15 cellular contexts compared by ENCODE assay signal in the genomic region with DNA sequence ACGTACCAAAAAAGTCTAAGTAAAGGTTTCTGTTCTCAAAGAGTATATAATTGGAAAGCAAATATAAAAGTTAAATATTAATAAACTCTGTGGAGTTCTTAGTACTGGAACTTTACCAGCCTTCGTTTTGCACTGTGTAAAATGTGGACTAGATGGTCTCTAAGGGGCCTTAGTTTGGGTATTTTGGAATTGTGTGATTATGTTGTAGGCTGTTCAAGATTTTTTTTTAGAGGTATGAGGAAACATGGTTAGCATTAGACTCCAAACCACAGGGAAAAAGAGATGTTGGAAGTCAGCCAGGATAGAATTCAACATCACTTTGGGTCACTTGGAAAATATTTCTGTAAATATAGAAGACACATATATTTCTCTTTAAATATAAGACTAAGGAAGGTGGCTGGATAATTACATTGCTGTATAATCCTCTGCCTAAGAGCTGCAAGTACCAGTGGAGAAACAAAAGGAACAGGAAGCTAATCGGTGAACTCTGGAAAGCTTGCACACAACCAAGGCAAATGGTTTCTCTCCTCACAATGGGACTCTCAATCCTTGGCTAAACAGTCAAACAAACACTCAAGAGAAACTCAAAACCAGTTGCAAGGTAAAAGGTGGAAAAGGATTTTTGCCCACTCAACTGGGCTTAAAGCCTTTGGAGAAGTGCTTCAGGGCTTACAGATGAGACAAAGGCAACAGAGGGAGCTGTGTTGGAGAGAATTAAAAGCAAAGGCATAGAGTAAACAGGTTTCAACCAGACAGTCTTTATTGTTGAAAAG.
DNase-seq lines count a peak whose midpoint lies in the region; TF ChIP-seq lines count a peak whose summit lies in the region.
"Had no signal": no experiment of that assay in that cellular context is flagged by ENCODE, and none has a peak within 500 bp of the region (broad histone marks: within the 10 kb centered on the region; RNA-seq: fewer than 3 reads in every experiment).

No MANE protein-coding gene starts in this region.

- H3K9me3 Mint-ChIP-seq in endodermal cell (no peaks in the 10 kb centered on the region), osteocyte (ENCODE audit: unreplicated experiment) (peaks cover 6% of the 10 kb centered on the region)

- H3K9me2 ChIP-seq in GM23248 (ENCODE audit: insufficient read depth) = no peaks in the 10 kb centered on the region

- H3K4me3 ChIP-seq in GM23248 (no peak overlapping the region), endodermal cell (ENCODE audit: low read length) (no peak overlapping the region)
- H3K4me3 ChIP-seq: BLaER1 treated with 17β-estradiol and CSF1 and Interleukin-3, amounts not matched to agents 10 nM and 100 nM; Peyer's patch had no signal

- H3K36me3 ChIP-seq in GM23248 (ENCODE audit: low read depth) = no peaks in the 10 kb centered on the region
- H3K36me3 ChIP-seq in endodermal cell (ENCODE audit: control insufficient read depth, insufficient read depth, low read length) = no peaks in the 10 kb centered on the region
- H3K36me3 ChIP-seq: BLaER1 treated with 17β-estradiol and CSF1 and Interleukin-3, amounts not matched to agents 10 nM and 100 nM; Peyer's patch had no signal

- H3K4me2 ChIP-seq in GM23248 (ENCODE audit: unreplicated experiment) = peak overlapping the region; percentile 9
- H3K4me2 ChIP-seq: BLaER1 treated with 17β-estradiol and CSF1 and Interleukin-3, amounts not matched to agents 10 nM and 100 nM had no signal

- no peak for TF ChIP-seq CTCF in endodermal cell (conservative IDR thresholded peaks at IDR 0.05)
- no peak for TF ChIP-seq CTCF in osteocyte (IDR thresholded peaks at IDR 0.05)

- H3F3A ChIP-seq in GM23248 (ENCODE audit: insufficient read depth) = no peaks in the 10 kb centered on the region

- no peaks in the 10 kb centered on the region for H3K79me2 ChIP-seq in GM23248 (ENCODE audit: insufficient read depth)

- H3K9me3 ChIP-seq in GM23248 (ENCODE audit: low read depth) (no peaks in the 10 kb centered on the region), endodermal cell (ENCODE audit: control insufficient read depth, low read length) (no peaks in the 10 kb centered on the region)
- H3K9me3 ChIP-seq: BLaER1 treated with 17β-estradiol and CSF1 and Interleukin-3, amounts not matched to agents 10 nM and 100 nM; Peyer's patch had no signal

- H3K4me1 ChIP-seq in GM23248 (ENCODE audit: insufficient read depth) = peaks cover 9% of the 10 kb centered on the region
- no peaks in the 10 kb centered on the region for H3K4me1 ChIP-seq in endodermal cell (ENCODE audit: control insufficient read depth, insufficient read depth, low read length)
- H3K4me1 ChIP-seq: BLaER1 treated with 17β-estradiol and CSF1 and Interleukin-3, amounts not matched to agents 10 nM and 100 nM; Peyer's patch had no signal

- H3K9ac ChIP-seq in GM23248 = no peak overlapping the region
- no peak overlapping the region for H3K9ac ChIP-seq in endodermal cell (ENCODE audit: extremely low read depth, low read length, poor library complexity, severe bottlenecking)
- H3K9ac ChIP-seq: BLaER1 treated with 17β-estradiol and CSF1 and Interleukin-3, amounts not matched to agents 10 nM and 100 nM had no signal

- DNase-seq in GM23248 = peak; percentile 59
- peak; percentile 94 for DNase-seq in NCI-H345 treated with DMSO at 0.1 percent for 48 hours (lab: John Stamatoyannopoulos, UW; ENCODE audit: unreplicated experiment)
- DNase-seq in endodermal cell = no peak
- no peak for DNase-seq in osteocyte (ENCODE audit: extremely low spot score, unreplicated experiment)
- no peak for DNase-seq in NCI-H226
- no peak for DNase-seq in HT-29 (ENCODE audit: low spot score)
- DNase-seq in NCI-H1694 (lab: John Stamatoyannopoulos, UW) = no peak
- no peak for DNase-seq in T1000 (lab: John Stamatoyannopoulos, UW)
- DNase-seq: activated CD8-positive, alpha-beta memory T cell treated with anti-CD3 and anti-CD28 coated beads for 24 hours; activated naive CD4-positive, alpha-beta T cell; occipital lobe; Peyer's patch; T-helper 9 cell had no signal

- peaks cover 12% of the 10 kb centered on the region for H3K27me3 Mint-ChIP-seq in endodermal cell (ENCODE audit: insufficient read depth)
- H3K27me3 Mint-ChIP-seq in osteocyte (ENCODE audit: unreplicated experiment) = no peaks in the 10 kb centered on the region
- H3K27me3 Mint-ChIP-seq: dendritic cell treated with granulocyte-macrophage colony-stimulating factor and Interleukin-4, amounts not matched to agents 40 ng/mL and 50 ng/mL, for 4 days had no signal

- H3K4me1 Mint-ChIP-seq in endodermal cell (no peaks in the 10 kb centered on the region), osteocyte (ENCODE audit: unreplicated experiment) (peaks cover 20% of the 10 kb centered on the region)

- WGBS in GM23248 (ENCODE audit: low coverage in 1 of 2, low lambda C conversion rate in 2 of 2, missing lambda C conversion rate in 2 of 2), 2 experiments = 38 to 46% methylated on average over 3 of the region's 3 CpGs
- WGBS in endodermal cell (ENCODE audit: insufficient coverage in 1 of 2, insufficient read length in 1 of 2), 2 experiments = 75 to 79% methylated on average over 1 to 3 of the region's 3 CpGs

- in situ Hi-C loops in GM23248 (cut with MboI) = no loop called here

- H3K27ac Mint-ChIP-seq in endodermal cell = no peak overlapping the region
- peak overlapping the region; percentile 70 for H3K27ac Mint-ChIP-seq in osteocyte (ENCODE audit: unreplicated experiment)
- H3K27ac Mint-ChIP-seq: dendritic cell treated with granulocyte-macrophage colony-stimulating factor and Interleukin-4, amounts not matched to agents 40 ng/mL and 50 ng/mL, for 4 days had no signal

- H3K36me3 Mint-ChIP-seq in endodermal cell (ENCODE audit: low read depth) (no peaks in the 10 kb centered on the region), osteocyte (ENCODE audit: unreplicated experiment) (peaks cover 2% of the 10 kb centered on the region)

- no peaks in the 10 kb centered on the region for H3K27me3 ChIP-seq in GM23248 (replicated peaks; ENCODE audit: insufficient read depth)
- no peaks in the 10 kb centered on the region for H3K27me3 ChIP-seq in endodermal cell (ENCODE audit: control insufficient read depth, insufficient read depth, low read length, poor library complexity, severe bottlenecking)
- H3K27me3 ChIP-seq: BLaER1 treated with 17β-estradiol and CSF1 and Interleukin-3, amounts not matched to agents 10 nM and 100 nM; Peyer's patch had no signal

- H4K20me1 ChIP-seq in GM23248 (ENCODE audit: insufficient read depth) = no peaks in the 10 kb centered on the region
- H4K20me1 ChIP-seq: BLaER1 treated with 17β-estradiol and CSF1 and Interleukin-3, amounts not matched to agents 10 nM and 100 nM had no signal

- H3K4me3 Mint-ChIP-seq in endodermal cell (no peak overlapping the region), osteocyte (ENCODE audit: unreplicated experiment) (no peak overlapping the region)
- H3K4me3 Mint-ChIP-seq: dendritic cell treated with granulocyte-macrophage colony-stimulating factor and Interleukin-4, amounts not matched to agents 40 ng/mL and 50 ng/mL, for 4 days had no signal

- H3K27ac ChIP-seq in GM23248 (no peak overlapping the region), endodermal cell (ENCODE audit: low read depth, low read length) (peak overlapping the region; percentile 24)
- H3K27ac ChIP-seq: BLaER1 treated with 17β-estradiol and CSF1 and Interleukin-3, amounts not matched to agents 10 nM and 100 nM; Peyer's patch had no signal

- H2AFZ ChIP-seq in GM23248 = 0 out of 2 replicates have a peak overlapping the region, but pooled peaks have one; percentile 1

Comparison
In these comparisons a context has a peak if more than half of its experiments do, and no peak if none do; other contexts are left out.
1. DNase-seq: peak in GM23248 (single experiment) and NCI-H345 treated with DMSO at 0.1 percent for 48 hours (single experiment); none in endodermal cell (single experiment), osteocyte (single experiment), NCI-H226 (single experiment), HT-29 (single experiment), NCI-H1694 (single experiment) and T1000 (single experiment).